Comparison of ENCODE assay signal across 8 cellular contexts in the genomic region with DNA sequence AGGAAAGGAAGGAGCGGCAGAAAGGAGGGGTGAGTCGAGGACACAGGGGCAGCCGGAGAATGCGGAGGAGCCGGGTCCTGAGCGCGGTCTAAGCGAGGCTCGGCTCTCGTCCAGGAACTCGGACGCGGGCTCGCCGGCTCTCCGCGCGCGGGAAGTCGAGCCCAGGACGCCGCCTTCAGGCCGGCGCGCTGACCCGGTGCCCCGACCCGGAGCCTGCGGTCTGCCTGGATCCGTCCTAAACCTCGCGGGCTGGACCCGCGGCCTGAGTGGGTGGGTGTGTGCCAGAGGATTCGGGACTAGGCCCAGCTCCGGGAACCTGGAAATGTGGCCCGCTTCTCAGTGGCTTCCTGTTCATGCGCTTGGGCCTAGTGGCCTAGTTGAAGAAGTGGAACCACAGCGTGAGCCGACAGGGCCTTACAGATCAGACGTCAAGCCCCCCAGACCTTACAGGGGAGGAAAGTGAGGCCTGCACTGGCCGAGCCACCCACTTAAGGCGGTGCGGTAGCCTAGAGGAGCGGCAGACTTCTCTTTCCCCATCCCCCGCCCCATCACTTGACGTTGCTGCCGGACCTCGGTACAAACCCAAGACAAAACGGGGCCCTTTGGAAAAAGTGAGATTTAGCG. TPM values are rescaled to one million over a fixed set of nuclear protein-coding genes. Genes with fewer than 3 reads are reported as not detected.
DNase-seq lines count a peak whose midpoint lies in the region; ATAC-seq and TF ChIP-seq lines count a peak whose summit lies in the region.

No MANE protein-coding gene starts in this region.

- no peak for TF ChIP-seq CTCF in vagina (IDR thresholded peaks at IDR 0.05)

- H3K9me3 ChIP-seq in T-helper 17 cell (ENCODE audit: control insufficient read depth, low read length, poor library complexity, severe bottlenecking) (no peaks in the 10 kb centered on the region), muscle layer of colon (ENCODE audit: low read length) (no peaks in the 10 kb centered on the region), vagina (no peaks in the 10 kb centered on the region)

- H3K27ac Mint-ChIP-seq in T-helper 17 cell: peak overlapping the region; percentile 94

- peaks cover 8% of the 10 kb centered on the region for H3K27me3 Mint-ChIP-seq in T-helper 17 cell

- peaks cover 12% of the 10 kb centered on the region for H3K4me1 ChIP-seq in muscle layer of colon (ENCODE audit: insufficient read depth, low read length)
- peaks cover 11% of the 10 kb centered on the region for H3K4me1 ChIP-seq in vagina

- H3K4me1 Mint-ChIP-seq in T-helper 17 cell: peaks cover 15% of the 10 kb centered on the region

- TF ChIP-seq POLR2A in vagina (IDR thresholded peaks at IDR 0.05): no peak

- H3K27me3 ChIP-seq in muscle layer of colon (ENCODE audit: control insufficient read depth in 1 of 2, insufficient read depth in 2 of 2, low read length in 2 of 2): peaks cover 12 to 32% of the 10 kb centered on the region in 2 donors
- H3K27me3 ChIP-seq in vagina: no peaks in the 10 kb centered on the region

- H3K36me3 ChIP-seq in muscle layer of colon (ENCODE audit: insufficient read depth, low read length) (no peaks in the 10 kb centered on the region), vagina (no peaks in the 10 kb centered on the region)

- peak overlapping the region; percentile 97 for H3K4me3 Mint-ChIP-seq in T-helper 17 cell

- peak overlapping the region; percentile 84 to 86 for H3K4me3 ChIP-seq in muscle layer of colon (ENCODE audit: low read depth in 1 of 2, low read length in 2 of 2)
- H3K4me3 ChIP-seq in vagina: peak overlapping the region; percentile 72 to 84

- ATAC-seq in HG03139 (IDR thresholded peaks at IDR 0.05; ENCODE audit: unreplicated experiment) (peak; percentile 17), T-helper 17 cell (peak; percentile 2), esophagus mucosa (peak; percentile 24), HG02763 (IDR thresholded peaks at IDR 0.05; ENCODE audit: unreplicated experiment) (no peak)

- H3K36me3 Mint-ChIP-seq in T-helper 17 cell (ENCODE audit: low read depth): peaks cover 2% of the 10 kb centered on the region

- H3K27ac ChIP-seq in muscle layer of colon (ENCODE audit: low read depth, low read length): no peak overlapping the region
- peak overlapping the region; percentile 79 for H3K27ac ChIP-seq in vagina

- DNase-seq in SHP77 (lab: John Stamatoyannopoulos, UW) (peak; percentile 13 to 18), SHP77 treated with DMSO at 0.1 percent for 48 hours (lab: John Stamatoyannopoulos, UW) (no peak), T-helper 17 cell (peak in 1 of 3 donors; percentile 11), vagina (ENCODE audit: extremely low spot score in 2 of 2) (no peak)

- no peak overlapping the region for H3K9ac ChIP-seq in muscle layer of colon (ENCODE audit: low read length)

- intact Hi-C loops in vagina (cut with DNase I): no loop called here

RNA-seq across cellular contexts. Expression of gene CDKN2B-AS1, which starts 1.2 kb away (rescaled TPM):
- total RNA-seq in T-helper 17 cell (1 to 10 TPM; 1.6 to 1.7 TPM), esophagus mucosa (1.0 TPM), vagina (5.9 TPM)

RNA-seq across cellular contexts. Expression of gene CDKN2A, which starts 1.6 kb away (rescaled TPM):
- total RNA-seq in T-helper 17 cell: 1 to 10 TPM; 4.9 to 5.7 TPM
- 7.7 TPM for total RNA-seq in esophagus mucosa
- total RNA-seq in vagina: 25.8 TPM

RNA-seq across cellular contexts. Expression of gene CDKN2B, which starts 13.3 kb away (rescaled TPM):
- total RNA-seq in T-helper 17 cell (1 to 10 TPM; 1.7 to 2.0 TPM), esophagus mucosa (75.6 TPM), vagina (67.0 TPM)

Comparison
In these comparisons a context has a peak if more than half of its experiments do, and no peak if none do; other contexts are left out.
1. DNase-seq: peak in SHP77 (2 of 2); none in SHP77 treated with DMSO at 0.1 percent for 48 hours (single experiment) and vagina (0 of 2).
2. RNA of gene CDKN2B, which starts 13.3 kb away (total RNA-seq): 75.6 TPM in esophagus mucosa (single experiment) and 67.0 TPM in vagina (single experiment); 1.7 to 2.0 TPM in T-helper 17 cell; every median in the first group is over 10 times any median in the second.